ENCODE assay signal across 2 cellular contexts in the genomic region with DNA sequence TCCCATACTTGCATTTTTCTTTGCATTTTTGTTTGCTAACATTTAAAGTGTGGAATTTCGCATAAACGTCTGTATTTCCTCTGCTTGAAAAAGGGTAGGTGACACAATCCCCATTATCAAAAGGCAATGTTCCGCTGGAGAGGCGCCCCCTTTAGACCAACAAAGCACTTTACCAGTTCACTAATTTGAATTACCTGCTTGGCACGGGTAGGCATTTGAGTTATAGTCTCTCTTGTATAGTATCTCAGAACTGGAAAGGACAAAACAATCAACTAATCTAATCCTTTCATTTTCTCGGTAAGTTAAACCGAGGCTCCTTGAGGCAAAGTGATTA.
TF ChIP-seq lines count a peak whose summit lies in the region.

No MANE protein-coding gene starts in this region.

TF ChIP-seq in GM23338, 12 proteins besides CTCF, POLR2A, EP300 and RAD21:
- TF ChIP-seq, protein P1, sequence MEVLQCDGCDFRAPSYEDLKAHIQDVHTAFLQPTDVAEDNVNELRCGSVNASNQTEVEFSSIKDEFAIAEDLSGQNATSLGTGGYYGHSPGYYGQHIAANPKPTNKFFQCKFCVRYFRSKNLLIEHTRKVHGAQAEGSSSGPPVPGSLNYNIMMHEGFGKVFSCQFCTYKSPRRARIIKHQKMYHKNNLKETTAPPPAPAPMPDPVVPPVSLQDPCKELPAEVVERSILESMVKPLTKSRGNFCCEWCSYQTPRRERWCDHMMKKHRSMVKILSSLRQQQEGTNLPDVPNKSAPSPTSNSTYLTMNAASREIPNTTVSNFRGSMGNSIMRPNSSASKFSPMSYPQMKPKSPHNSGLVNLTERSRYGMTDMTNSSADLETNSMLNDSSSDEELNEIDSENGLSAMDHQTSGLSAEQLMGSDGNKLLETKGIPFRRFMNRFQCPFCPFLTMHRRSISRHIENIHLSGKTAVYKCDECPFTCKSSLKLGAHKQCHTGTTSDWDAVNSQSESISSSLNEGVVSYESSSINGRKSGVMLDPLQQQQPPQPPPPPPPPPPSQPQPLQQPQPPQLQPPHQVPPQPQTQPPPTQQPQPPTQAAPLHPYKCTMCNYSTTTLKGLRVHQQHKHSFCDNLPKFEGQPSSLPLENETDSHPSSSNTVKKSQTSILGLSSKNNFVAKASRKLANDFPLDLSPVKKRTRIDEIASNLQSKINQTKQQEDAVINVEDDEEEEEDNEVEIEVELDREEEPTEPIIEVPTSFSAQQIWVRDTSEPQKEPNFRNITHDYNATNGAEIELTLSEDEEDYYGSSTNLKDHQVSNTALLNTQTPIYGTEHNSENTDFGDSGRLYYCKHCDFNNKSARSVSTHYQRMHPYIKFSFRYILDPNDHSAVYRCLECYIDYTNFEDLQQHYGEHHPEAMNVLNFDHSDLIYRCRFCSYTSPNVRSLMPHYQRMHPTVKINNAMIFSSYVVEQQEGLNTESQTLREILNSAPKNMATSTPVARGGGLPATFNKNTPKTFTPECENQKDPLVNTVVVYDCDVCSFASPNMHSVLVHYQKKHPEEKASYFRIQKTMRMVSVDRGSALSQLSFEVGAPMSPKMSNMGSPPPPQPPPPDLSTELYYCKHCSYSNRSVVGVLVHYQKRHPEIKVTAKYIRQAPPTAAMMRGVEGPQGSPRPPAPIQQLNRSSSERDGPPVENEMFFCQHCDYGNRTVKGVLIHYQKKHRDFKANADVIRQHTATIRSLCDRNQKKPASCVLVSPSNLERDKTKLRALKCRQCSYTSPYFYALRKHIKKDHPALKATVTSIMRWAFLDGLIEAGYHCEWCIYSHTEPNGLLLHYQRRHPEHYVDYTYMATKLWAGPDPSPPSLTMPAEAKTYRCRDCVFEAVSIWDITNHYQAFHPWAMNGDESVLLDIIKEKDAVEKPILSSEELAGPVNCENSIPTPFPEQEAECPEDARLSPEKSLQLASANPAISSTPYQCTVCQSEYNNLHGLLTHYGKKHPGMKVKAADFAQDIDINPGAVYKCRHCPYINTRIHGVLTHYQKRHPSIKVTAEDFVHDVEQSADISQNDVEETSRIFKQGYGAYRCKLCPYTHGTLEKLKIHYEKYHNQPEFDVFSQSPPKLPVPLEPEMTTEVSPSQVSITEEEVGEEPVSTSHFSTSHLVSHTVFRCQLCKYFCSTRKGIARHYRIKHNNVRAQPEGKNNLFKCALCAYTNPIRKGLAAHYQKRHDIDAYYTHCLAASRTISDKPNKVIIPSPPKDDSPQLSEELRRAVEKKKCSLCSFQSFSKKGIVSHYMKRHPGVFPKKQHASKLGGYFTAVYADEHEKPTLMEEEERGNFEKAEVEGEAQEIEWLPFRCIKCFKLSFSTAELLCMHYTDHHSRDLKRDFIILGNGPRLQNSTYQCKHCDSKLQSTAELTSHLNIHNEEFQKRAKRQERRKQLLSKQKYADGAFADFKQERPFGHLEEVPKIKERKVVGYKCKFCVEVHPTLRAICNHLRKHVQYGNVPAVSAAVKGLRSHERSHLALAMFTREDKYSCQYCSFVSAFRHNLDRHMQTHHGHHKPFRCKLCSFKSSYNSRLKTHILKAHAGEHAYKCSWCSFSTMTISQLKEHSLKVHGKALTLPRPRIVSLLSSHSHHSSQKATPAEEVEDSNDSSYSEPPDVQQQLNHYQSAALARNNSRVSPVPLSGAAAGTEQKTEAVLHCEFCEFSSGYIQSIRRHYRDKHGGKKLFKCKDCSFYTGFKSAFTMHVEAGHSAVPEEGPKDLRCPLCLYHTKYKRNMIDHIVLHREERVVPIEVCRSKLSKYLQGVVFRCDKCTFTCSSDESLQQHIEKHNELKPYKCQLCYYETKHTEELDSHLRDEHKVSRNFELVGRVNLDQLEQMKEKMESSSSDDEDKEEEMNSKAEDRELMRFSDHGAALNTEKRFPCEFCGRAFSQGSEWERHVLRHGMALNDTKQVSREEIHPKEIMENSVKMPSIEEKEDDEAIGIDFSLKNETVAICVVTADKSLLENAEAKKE (CRISPR knock-in tag; IDR thresholded peaks at IDR 0.05) = no peak
- no peak for TF ChIP-seq EZH2phosphoT487 (IDR thresholded peaks at IDR 0.05; ENCODE audit: unreplicated experiment)
- TF ChIP-seq JUNB (IDR thresholded peaks at IDR 0.05; ENCODE audit: unreplicated experiment) = no peak
- 0 out of 2 replicates have a peak, but pooled peaks have one; percentile 23 for TF ChIP-seq CREB1 (CRISPR knock-in tag; IDR thresholded peaks at IDR 0.05; ENCODE audit: low read depth)
- no peak for TF ChIP-seq ETS1 (IDR thresholded peaks at IDR 0.05)

TF ChIP-seq in H1, 55 proteins besides CTCF, POLR2A, EP300 and RAD21:
- no peak for TF ChIP-seq KDM4A (IDR thresholded peaks at IDR 0.05; ENCODE audit: low read depth, low read length, severe bottlenecking)
- 0 out of 2 replicates have a peak, but pooled peaks have one; percentile 23 for TF ChIP-seq CREB1 (IDR thresholded peaks at IDR 0.05)
- no peak for TF ChIP-seq KDM1A (IDR thresholded peaks at IDR 0.05; ENCODE audit: borderline replicate concordance, low read length)
